1 cellular context compared by ENCODE assay signal in the genomic region with DNA sequence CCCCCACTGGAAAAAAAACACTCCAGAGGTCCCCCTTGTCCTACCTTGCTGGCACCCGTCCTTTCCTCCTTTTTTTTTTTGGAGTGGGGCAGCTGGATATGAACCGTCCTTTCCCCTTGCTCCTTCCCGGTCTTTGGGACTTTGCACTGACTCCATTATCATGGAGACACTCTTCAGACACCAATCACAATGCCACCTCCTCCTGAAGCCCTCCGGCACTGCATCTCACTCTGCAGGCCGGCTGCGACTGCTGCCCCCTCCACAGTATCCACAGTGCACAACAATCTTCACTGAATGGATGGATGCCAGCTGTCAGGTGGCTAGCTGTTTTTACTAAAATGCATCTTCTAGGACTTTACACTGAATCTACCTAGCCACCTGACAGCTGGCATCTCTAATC.
TF ChIP-seq lines count a peak whose summit lies in the region.

No MANE protein-coding gene starts in this region.

TF ChIP-seq in WTC11, 78 proteins besides CTCF, POLR2A, EP300 and RAD21 (continued from another document):
- TF ChIP-seq, protein P1, sequence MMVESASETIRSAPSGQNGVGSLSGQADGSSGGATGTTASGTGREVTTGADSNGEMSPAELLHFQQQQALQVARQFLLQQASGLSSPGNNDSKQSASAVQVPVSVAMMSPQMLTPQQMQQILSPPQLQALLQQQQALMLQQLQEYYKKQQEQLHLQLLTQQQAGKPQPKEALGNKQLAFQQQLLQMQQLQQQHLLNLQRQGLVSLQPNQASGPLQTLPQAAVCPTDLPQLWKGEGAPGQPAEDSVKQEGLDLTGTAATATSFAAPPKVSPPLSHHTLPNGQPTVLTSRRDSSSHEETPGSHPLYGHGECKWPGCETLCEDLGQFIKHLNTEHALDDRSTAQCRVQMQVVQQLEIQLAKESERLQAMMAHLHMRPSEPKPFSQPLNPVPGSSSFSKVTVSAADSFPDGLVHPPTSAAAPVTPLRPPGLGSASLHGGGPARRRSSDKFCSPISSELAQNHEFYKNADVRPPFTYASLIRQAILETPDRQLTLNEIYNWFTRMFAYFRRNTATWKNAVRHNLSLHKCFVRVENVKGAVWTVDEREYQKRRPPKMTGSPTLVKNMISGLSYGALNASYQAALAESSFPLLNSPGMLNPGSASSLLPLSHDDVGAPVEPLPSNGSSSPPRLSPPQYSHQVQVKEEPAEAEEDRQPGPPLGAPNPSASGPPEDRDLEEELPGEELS (CRISPR knock-in tag; IDR thresholded peaks at IDR 0.05), result no peak
- TF ChIP-seq, protein P2, sequence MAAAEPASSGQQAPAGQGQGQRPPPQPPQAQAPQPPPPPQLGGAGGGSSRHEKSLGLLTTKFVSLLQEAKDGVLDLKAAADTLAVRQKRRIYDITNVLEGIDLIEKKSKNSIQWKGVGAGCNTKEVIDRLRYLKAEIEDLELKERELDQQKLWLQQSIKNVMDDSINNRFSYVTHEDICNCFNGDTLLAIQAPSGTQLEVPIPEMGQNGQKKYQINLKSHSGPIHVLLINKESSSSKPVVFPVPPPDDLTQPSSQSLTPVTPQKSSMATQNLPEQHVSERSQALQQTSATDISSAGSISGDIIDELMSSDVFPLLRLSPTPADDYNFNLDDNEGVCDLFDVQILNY (CRISPR knock-in tag; IDR thresholded peaks at IDR 0.05), result no peak
- TF ChIP-seq, protein P3, sequence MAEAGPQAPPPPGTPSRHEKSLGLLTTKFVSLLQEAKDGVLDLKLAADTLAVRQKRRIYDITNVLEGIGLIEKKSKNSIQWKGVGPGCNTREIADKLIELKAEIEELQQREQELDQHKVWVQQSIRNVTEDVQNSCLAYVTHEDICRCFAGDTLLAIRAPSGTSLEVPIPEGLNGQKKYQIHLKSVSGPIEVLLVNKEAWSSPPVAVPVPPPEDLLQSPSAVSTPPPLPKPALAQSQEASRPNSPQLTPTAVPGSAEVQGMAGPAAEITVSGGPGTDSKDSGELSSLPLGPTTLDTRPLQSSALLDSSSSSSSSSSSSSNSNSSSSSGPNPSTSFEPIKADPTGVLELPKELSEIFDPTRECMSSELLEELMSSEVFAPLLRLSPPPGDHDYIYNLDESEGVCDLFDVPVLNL (CRISPR knock-in tag; IDR thresholded peaks at IDR 0.05; ENCODE audit: borderline replicate concordance, low read depth), result no peak
TF ChIP-seq in WTC11: peak in this region for 0.
